24 cellular contexts compared by ENCODE assay signal in genomic region chr1:25038699-25039098, GRCh38.
DNase-seq lines count a peak whose midpoint lies in the region; ATAC-seq, FAIRE-seq and TF ChIP-seq lines count a peak whose summit lies in the region.
"Had no signal": no experiment of that assay in that cellular context is flagged by ENCODE, and none has a peak within 500 bp of the region (broad histone marks: within the 10 kb centered on the region; RNA-seq: fewer than 3 reads in every experiment).

No MANE protein-coding gene starts in this region.

- TF ChIP-seq RAD21 in GM12878 (IDR thresholded peaks at IDR 0.05; ENCODE audit: insufficient read depth, low read depth, low read length), result no peak

- no peak for FAIRE-seq in GM12878 (lab: Jason Lieb, UNC)
- FAIRE-seq: A204.1, GM19239, H54, HTR-8/SVneo had no signal

- WGBS in GM12878 (ENCODE audit: insufficient coverage, insufficient replicate concordance, low lambda C conversion rate, missing lambda C conversion rate), result 46% methylated on average over 4 of the region's 4 CpGs

- H3K79me2 ChIP-seq in GM12878 (ENCODE audit: control insufficient read depth, insufficient read depth, low read length), result peaks cover 33% of the 10 kb centered on the region

- TF ChIP-seq CTCF in GM12878 (IDR thresholded peaks at IDR 0.05 in 2 of 3, conservative IDR thresholded peaks at IDR 0.05 in 1 of 3; ENCODE audit: control insufficient read depth in 2 of 3, extremely low read depth in 1 of 3, insufficient read depth in 1 of 3, low read depth in 3 of 3, low read length in 3 of 3), result no peak

- H2AFZ ChIP-seq in GM12878 (ENCODE audit: control insufficient read depth, low read depth, low read length), result no peak overlapping the region
- H2AFZ ChIP-seq: GM23248 had no signal

- no peaks in the 10 kb centered on the region for H3K27me3 ChIP-seq in GM12878 (replicated peaks in 1 of 2; ENCODE audit: control insufficient read depth in 2 of 2, insufficient read depth in 2 of 2, low read length in 1 of 2)
- H3K27me3 ChIP-seq: BE2C had no signal

- no peak overlapping the region for H3K4me3 ChIP-seq in GM12878
- H3K4me3 ChIP-seq: GM23248 had no signal

- SMC1A ChIA-PET in GM12878 (lab: Charles Lee; ENCODE audit: uncharacterized antibody, unreplicated experiment), result interaction anchor here (2.4 to 10.3 kb wide), 7 partner anchors 15 to 190 kb away, joined by 13 to 292 read pairs (median 38); partner anchors contain the start of gene RUNX3

- intact Hi-C loops in GM12878 (cut with micrococcal nuclease; ENCODE audit: unreplicated experiment), result loop anchor here (10.0 kb wide), 1 partner anchor 166 kb away; no protein-coding TSS in a partner anchor

- H3K9me3 ChIP-seq in T-helper 17 cell (ENCODE audit: control insufficient read depth, low read length, poor library complexity, severe bottlenecking) (no peaks in the 10 kb centered on the region), GM12878 (replicated peaks; ENCODE audit: control insufficient read depth, insufficient read depth, low read length) (no peaks in the 10 kb centered on the region; the same call in 1 of the 3 replicates)
- H3K9me3 ChIP-seq: BE2C had no signal

- H3K9ac ChIP-seq in GM12878 (ENCODE audit: control insufficient read depth, insufficient read depth, low read length), result no peak overlapping the region
- H3K9ac ChIP-seq: GM23248 had no signal

- RAD21 ChIA-PET in GM12878 (lab: Charles Lee; ENCODE audit: unreplicated experiment), result interaction anchor here (0.5 to 8.9 kb wide), 10 partner anchors 16 to 189 kb away, joined by 3 to 214 read pairs (median 22); partner anchors contain the start of gene RUNX3

- CTCF ChIA-PET in GM12878 (lab: Yijun Ruan, JAX), result interaction anchor here (0.8 to 12.3 kb wide), 14 partner anchors 9 to 189 kb away, joined by 3 to 396 read pairs (median 42); partner anchors contain the start of gene RUNX3

- H3K4me1 Mint-ChIP-seq in activated naive CD8-positive, alpha-beta T cell (ENCODE audit: low read depth), result peaks cover 25% of the 10 kb centered on the region
- H3K4me1 Mint-ChIP-seq in activated naive CD8-positive, alpha-beta T cell treated with anti-CD3 and anti-CD28 coated beads for 36 hours, result peaks cover 45% of the 10 kb centered on the region
- peaks cover 11% of the 10 kb centered on the region for H3K4me1 Mint-ChIP-seq in T-helper 17 cell
- H3K4me1 Mint-ChIP-seq in stimulated activated naive B cell treated with anti-CD40 and anti-IgM and Interleukin-4, amounts not matched to agents 10 μg/mL and 1 μg/mL and 100 μg/mL, for 72 hours, result peaks cover 22 to 29% of the 10 kb centered on the region in 2 donors

- no peaks in the 10 kb centered on the region; a peak in 1 of 4 replicates for H3K36me3 ChIP-seq in GM12878 (ENCODE audit: control insufficient read depth in 2 of 2, insufficient read depth in 2 of 2, low read length in 1 of 2)
- H3K36me3 ChIP-seq: BE2C had no signal

- no peak overlapping the region for H3K4me3 Mint-ChIP-seq in activated naive CD8-positive, alpha-beta T cell
- no peak overlapping the region for H3K4me3 Mint-ChIP-seq in activated naive CD8-positive, alpha-beta T cell treated with anti-CD3 and anti-CD28 coated beads for 36 hours
- H3K4me3 Mint-ChIP-seq in T-helper 17 cell, result no peak overlapping the region
- no peak overlapping the region for H3K4me3 Mint-ChIP-seq in stimulated activated naive B cell treated with anti-CD40 and anti-IgM and Interleukin-4, amounts not matched to agents 10 μg/mL and 1 μg/mL and 100 μg/mL, for 72 hours
- H3K4me3 Mint-ChIP-seq: CD8-positive, alpha-beta memory T cell; HFFc6 had no signal

- no peaks in the 10 kb centered on the region for H4K20me1 ChIP-seq in GM12878 (ENCODE audit: control insufficient read depth, insufficient read depth)

- POLR2A ChIA-PET in GM12878 (lab: Charles Lee), result interaction anchor here (8.2 kb wide), 1 partner anchor 77 kb away, joined by 169 read pairs; no protein-coding TSS in a partner anchor

- H3K9me3 Mint-ChIP-seq in activated naive CD8-positive, alpha-beta T cell (ENCODE audit: low read depth), result no peaks in the 10 kb centered on the region
- H3K9me3 Mint-ChIP-seq in activated naive CD8-positive, alpha-beta T cell treated with anti-CD3 and anti-CD28 coated beads for 36 hours, result peaks cover 1% of the 10 kb centered on the region
- no peaks in the 10 kb centered on the region for H3K9me3 Mint-ChIP-seq in stimulated activated naive B cell treated with anti-CD40 and anti-IgM and Interleukin-4, amounts not matched to agents 10 μg/mL and 1 μg/mL and 100 μg/mL, for 72 hours
- H3K9me3 Mint-ChIP-seq: CD4-positive, CD25-positive, alpha-beta regulatory T cell; HFFc6 had no signal

- DNase-seq in activated naive CD8-positive, alpha-beta T cell treated with anti-CD3 and anti-CD28 coated beads for 36 hours, result no peak
- DNase-seq in T-helper 17 cell, result no peak
- no peak for DNase-seq in GM12878 (ENCODE audit: low read depth, low spot score)
- no peak for DNase-seq in stimulated activated naive B cell treated with anti-CD40 and anti-IgM and Interleukin-4, amounts not matched to agents 10 μg/mL and 1 μg/mL and 100 μg/mL, for 72 hours
- DNase-seq in NCI-H1930 (lab: John Stamatoyannopoulos, UW), result no peak
- no peak for DNase-seq in cerebellum (ENCODE audit: low spot score)
- DNase-seq: ACHN; BE2C; C1 segment of cervical spinal cord; CD4-positive, CD25-positive, alpha-beta regulatory T cell; CD8-positive, alpha-beta memory T cell; COR-L47; DMS 273 treated with DMSO at 0.1 percent for 48 hours; DMS53; DND-41; EL; HCEC 1CT had no signal

- H3K27ac Mint-ChIP-seq in activated naive CD8-positive, alpha-beta T cell, result peak overlapping the region; percentile 43
- H3K27ac Mint-ChIP-seq in activated naive CD8-positive, alpha-beta T cell treated with anti-CD3 and anti-CD28 coated beads for 36 hours, result no peak overlapping the region
- H3K27ac Mint-ChIP-seq in T-helper 17 cell, result peak overlapping the region; percentile 53
- H3K27ac Mint-ChIP-seq in stimulated activated naive B cell treated with anti-CD40 and anti-IgM and Interleukin-4, amounts not matched to agents 10 μg/mL and 1 μg/mL and 100 μg/mL, for 72 hours, result peak overlapping the region; percentile 21
- H3K27ac Mint-ChIP-seq: CD4-positive, CD25-positive, alpha-beta regulatory T cell; HFFc6 had no signal

- no peak for ATAC-seq in T-helper 17 cell
- ATAC-seq in GM12878, result no peak
- no peak for ATAC-seq in stimulated activated naive B cell treated with anti-CD40 and anti-IgM and Interleukin-4, amounts not matched to agents 10 μg/mL and 1 μg/mL and 100 μg/mL, for 72 hours (replicated peaks)

- in situ Hi-C loops in GM12878 (cut with MboI), result loop anchor here (5.0 kb wide), 1 partner anchor 191 kb away; no protein-coding TSS in a partner anchor

- H3K27ac ChIP-seq in GM12878 (ENCODE audit: control insufficient read depth, insufficient read depth), result no peak overlapping the region
- H3K27ac ChIP-seq: GM23248 had no signal

- no peaks in the 10 kb centered on the region for H3K36me3 Mint-ChIP-seq in activated naive CD8-positive, alpha-beta T cell
- peaks cover 10% of the 10 kb centered on the region for H3K36me3 Mint-ChIP-seq in activated naive CD8-positive, alpha-beta T cell treated with anti-CD3 and anti-CD28 coated beads for 36 hours
- H3K36me3 Mint-ChIP-seq in T-helper 17 cell (ENCODE audit: low read depth), result no peaks in the 10 kb centered on the region
- peaks cover 42 to 53% of the 10 kb centered on the region in 2 donors for H3K36me3 Mint-ChIP-seq in stimulated activated naive B cell treated with anti-CD40 and anti-IgM and Interleukin-4, amounts not matched to agents 10 μg/mL and 1 μg/mL and 100 μg/mL, for 72 hours
- H3K36me3 Mint-ChIP-seq: CD4-positive, CD25-positive, alpha-beta regulatory T cell had no signal

- no peak overlapping the region for H3K4me2 ChIP-seq in GM12878 (ENCODE audit: control insufficient read depth, insufficient read depth)

- H3K27me3 Mint-ChIP-seq in activated naive CD8-positive, alpha-beta T cell, result no peaks in the 10 kb centered on the region
- no peaks in the 10 kb centered on the region for H3K27me3 Mint-ChIP-seq in activated naive CD8-positive, alpha-beta T cell treated with anti-CD3 and anti-CD28 coated beads for 36 hours
- peaks cover 16% of the 10 kb centered on the region for H3K27me3 Mint-ChIP-seq in T-helper 17 cell
- H3K27me3 Mint-ChIP-seq in stimulated activated naive B cell treated with anti-CD40 and anti-IgM and Interleukin-4, amounts not matched to agents 10 μg/mL and 1 μg/mL and 100 μg/mL, for 72 hours, result peaks cover 7 to 15% of the 10 kb centered on the region in 2 donors
- H3K27me3 Mint-ChIP-seq: CD4-positive, CD25-positive, alpha-beta regulatory T cell had no signal

- no peak for TF ChIP-seq POLR2A in GM12878 (IDR thresholded peaks at IDR 0.05; ENCODE audit: low read depth, low read length)

- H3K4me1 ChIP-seq in GM12878 (ENCODE audit: control insufficient read depth, insufficient read depth, low read length), result peaks cover 39% of the 10 kb centered on the region
- H3K4me1 ChIP-seq: BE2C had no signal

- no TSS peak for BruUV-seq in GM12878 (replicated peaks; lab: Mats Ljungman, UMichigan)

- TF ChIP-seq EP300 in GM12878 (IDR thresholded peaks at IDR 0.05; ENCODE audit: borderline replicate concordance in 1 of 2, control insufficient read depth in 1 of 2, low read depth in 2 of 2, low read length in 2 of 2), result no peak

TF ChIP-seq in GM12878, 131 proteins besides CTCF, POLR2A, EP300 and RAD21:
- TF ChIP-seq RBBP5 (conservative IDR thresholded peaks at IDR 0.05) (no peak), SMARCA5 (IDR thresholded peaks at IDR 0.05) (peak; percentile 53)
